In the genomic region with DNA sequence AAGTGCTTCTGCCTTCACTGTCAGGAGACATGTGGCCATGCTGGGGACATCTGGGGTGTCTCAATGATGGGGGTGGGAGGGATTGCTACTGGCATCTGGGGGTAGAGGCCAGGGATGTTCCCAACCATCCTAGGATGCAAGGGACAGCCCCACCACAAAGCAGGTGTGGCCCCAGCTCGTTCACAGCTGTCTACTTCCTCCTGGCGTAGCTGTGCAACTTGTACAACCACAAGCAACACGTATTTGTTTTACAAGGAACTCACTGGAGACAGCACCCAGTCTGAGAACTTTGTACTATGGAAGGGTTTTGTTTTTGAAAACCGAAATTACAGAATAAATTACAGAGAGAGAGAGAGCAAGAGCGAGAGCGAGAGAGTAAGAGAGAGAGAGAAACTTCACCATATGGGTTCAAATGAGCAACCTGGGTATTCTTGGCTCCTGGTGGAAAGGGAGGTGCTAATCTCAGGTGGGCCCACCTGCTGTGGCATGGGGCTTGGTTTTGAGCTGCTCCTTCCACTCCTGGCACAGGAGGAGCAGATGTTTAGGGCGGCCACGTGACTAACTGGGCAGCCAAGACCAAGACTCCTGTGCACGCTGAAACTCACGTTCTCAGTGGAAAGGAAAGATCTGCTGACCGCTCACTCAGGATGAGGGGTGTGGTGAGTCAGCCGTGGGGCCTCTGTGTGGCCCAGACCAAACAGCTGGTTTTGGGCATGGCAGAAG, we compare ENCODE assay signal across 8 cellular contexts.
DNase-seq lines count a peak whose midpoint lies in the region; ATAC-seq and TF ChIP-seq lines count a peak whose summit lies in the region.

No MANE protein-coding gene starts in this region.

- H3K4me3 ChIP-seq in KMS-11 (IDR thresholded peaks at IDR 0.05; ENCODE audit: insufficient read depth, low read depth, low read length) = no peak overlapping the region
- no peak overlapping the region for H3K4me3 ChIP-seq in HAP-1

- peak; percentile 4 for TF ChIP-seq POLR2A in GM15510 (IDR thresholded peaks at IDR 0.05; ENCODE audit: borderline replicate concordance, extremely low read depth, insufficient read length)

- H3K4me2 ChIP-seq in KMS-11 = peak overlapping the region; percentile 99

- H3K4me1 ChIP-seq in KMS-11 (ENCODE audit: low read depth, poor library complexity, severe bottlenecking) = peaks cover 69% of the 10 kb centered on the region
- no peaks in the 10 kb centered on the region for H3K4me1 ChIP-seq in HAP-1

- no peaks in the 10 kb centered on the region for H3K79me2 ChIP-seq in KMS-11 (ENCODE audit: insufficient read depth, low read depth)

- H4K20me1 ChIP-seq in KMS-11 (ENCODE audit: insufficient read depth) = no peaks in the 10 kb centered on the region

- H2AFZ ChIP-seq in KMS-11 (ENCODE audit: low read depth) = peak overlapping the region; percentile 21; the same call in 1 of the 2 replicates

- H3K36me3 ChIP-seq in KMS-11 (ENCODE audit: insufficient read depth) (no peaks in the 10 kb centered on the region), HAP-1 (replicated peaks) (no peaks in the 10 kb centered on the region)

- peak overlapping the region; percentile 79 for H3K9ac ChIP-seq in KMS-11

- TF ChIP-seq CTCF in KMS-11 (conservative IDR thresholded peaks at IDR 0.05; ENCODE audit: low read depth, low read length) = no peak

- DNase-seq in germinal center (ENCODE audit: low spot score) = peak; percentile 54
- DNase-seq in COLO668 (lab: John Stamatoyannopoulos, UW; ENCODE audit: unreplicated experiment) = no peak
- no peak for DNase-seq in activated gamma-delta T cell (lab: John Stamatoyannopoulos, UW)
- no peak for DNase-seq in NCI-H1694 (lab: John Stamatoyannopoulos, UW)
- no peak for DNase-seq in HAP-1 (ENCODE audit: low spot score in 2 of 2)

- H3K27ac ChIP-seq in KMS-11 = peak overlapping the region; percentile 99

- H3K27me3 ChIP-seq in KMS-11 (ENCODE audit: insufficient read depth, low read depth) (no peaks in the 10 kb centered on the region), HAP-1 (ENCODE audit: low read depth) (peaks cover 2% of the 10 kb centered on the region; the same call in 1 of the 2 replicates)

- H3K9me3 ChIP-seq in HAP-1 = no peaks in the 10 kb centered on the region

- ATAC-seq in GM21423 (IDR thresholded peaks at IDR 0.05; ENCODE audit: unreplicated experiment) = peak; percentile 30

- in situ Hi-C loops in HAP-1 (cut with MboI; ENCODE audit: low sequenced_read_pairs) = no loop called here
